In genomic region chr6:25041676-25042598, GRCh38 we compare ENCODE assay signal across 9 cellular contexts.
DNase-seq lines count a peak whose midpoint lies in the region; ATAC-seq and FAIRE-seq lines count a peak whose summit lies in the region.
"Had no signal": no experiment of that assay in that cellular context is flagged by ENCODE, and none has a peak within 500 bp of the region (broad histone marks: within the 10 kb centered on the region; RNA-seq: fewer than 3 reads in every experiment).

No MANE protein-coding gene starts in this region.

- no peak for FAIRE-seq in frontal cortex (lab: Jason Lieb, UNC)
- FAIRE-seq: A549 had no signal

- no peaks in the 10 kb centered on the region for H3K9me3 Mint-ChIP-seq in activated CD4-positive, alpha-beta T cell treated with anti-CD3 and anti-CD28 coated beads for 36 hours (ENCODE audit: low read depth)
- H3K9me3 Mint-ChIP-seq in activated naive CD8-positive, alpha-beta T cell treated with anti-CD3 and anti-CD28 coated beads, Interleukin-2, amount 50 U/mL, for 24 hours = no peaks in the 10 kb centered on the region
- no peaks in the 10 kb centered on the region for H3K9me3 Mint-ChIP-seq in stimulated activated memory B cell treated with anti-CD40 and anti-IgM and Interleukin-4, amounts not matched to agents 10 μg/mL and 1 μg/mL and 100 μg/mL, for 72 hours

- intact Hi-C loops in activated CD4-positive, alpha-beta T cell treated with anti-CD3 and anti-CD28 coated beads for 36 hours (cut with DNase I, micrococcal nuclease) = loop anchor here (1.0 kb wide), 4 partner anchors 8 to 159 kb away; no protein-coding TSS in a partner anchor

- ATAC-seq in activated CD4-positive, alpha-beta T cell treated with anti-CD3 and anti-CD28 coated beads for 36 hours = peak; percentile 60
- no peak for ATAC-seq in activated naive CD8-positive, alpha-beta T cell treated with anti-CD3 and anti-CD28 coated beads, Interleukin-2, amount 50 U/mL, for 24 hours
- peak; percentile 83 for ATAC-seq in stimulated activated memory B cell treated with anti-CD40 and anti-IgM and Interleukin-4, amounts not matched to agents 10 μg/mL and 1 μg/mL and 100 μg/mL, for 72 hours
- ATAC-seq: A549 had no signal

- peaks cover 68% of the 10 kb centered on the region for H3K4me1 Mint-ChIP-seq in activated CD4-positive, alpha-beta T cell treated with anti-CD3 and anti-CD28 coated beads for 36 hours
- H3K4me1 Mint-ChIP-seq in activated naive CD8-positive, alpha-beta T cell treated with anti-CD3 and anti-CD28 coated beads, Interleukin-2, amount 50 U/mL, for 24 hours = peaks cover 60% of the 10 kb centered on the region
- peaks cover 84% of the 10 kb centered on the region for H3K4me1 Mint-ChIP-seq in stimulated activated memory B cell treated with anti-CD40 and anti-IgM and Interleukin-4, amounts not matched to agents 10 μg/mL and 1 μg/mL and 100 μg/mL, for 72 hours

- peak overlapping the region; percentile 98 for H3K27ac Mint-ChIP-seq in activated CD4-positive, alpha-beta T cell treated with anti-CD3 and anti-CD28 coated beads for 36 hours
- H3K27ac Mint-ChIP-seq in activated naive CD8-positive, alpha-beta T cell treated with anti-CD3 and anti-CD28 coated beads, Interleukin-2, amount 50 U/mL, for 24 hours = peak overlapping the region; percentile 94
- peak overlapping the region; percentile 99 for H3K27ac Mint-ChIP-seq in stimulated activated memory B cell treated with anti-CD40 and anti-IgM and Interleukin-4, amounts not matched to agents 10 μg/mL and 1 μg/mL and 100 μg/mL, for 72 hours

- H3K36me3 Mint-ChIP-seq in activated CD4-positive, alpha-beta T cell treated with anti-CD3 and anti-CD28 coated beads for 36 hours (ENCODE audit: low read depth) = peaks cover 9% of the 10 kb centered on the region
- peaks cover 6% of the 10 kb centered on the region for H3K36me3 Mint-ChIP-seq in activated naive CD8-positive, alpha-beta T cell treated with anti-CD3 and anti-CD28 coated beads, Interleukin-2, amount 50 U/mL, for 24 hours (ENCODE audit: low read depth)
- H3K36me3 Mint-ChIP-seq in stimulated activated memory B cell treated with anti-CD40 and anti-IgM and Interleukin-4, amounts not matched to agents 10 μg/mL and 1 μg/mL and 100 μg/mL, for 72 hours = no peaks in the 10 kb centered on the region

- H3K4me3 Mint-ChIP-seq in activated CD4-positive, alpha-beta T cell treated with anti-CD3 and anti-CD28 coated beads for 36 hours = peak overlapping the region; percentile 91
- H3K4me3 Mint-ChIP-seq in activated naive CD8-positive, alpha-beta T cell treated with anti-CD3 and anti-CD28 coated beads, Interleukin-2, amount 50 U/mL, for 24 hours = peak overlapping the region; percentile 86
- peak overlapping the region; percentile 93 for H3K4me3 Mint-ChIP-seq in stimulated activated memory B cell treated with anti-CD40 and anti-IgM and Interleukin-4, amounts not matched to agents 10 μg/mL and 1 μg/mL and 100 μg/mL, for 72 hours

- no peaks in the 10 kb centered on the region for H3K27me3 Mint-ChIP-seq in activated CD4-positive, alpha-beta T cell treated with anti-CD3 and anti-CD28 coated beads for 36 hours
- no peaks in the 10 kb centered on the region for H3K27me3 Mint-ChIP-seq in activated naive CD8-positive, alpha-beta T cell treated with anti-CD3 and anti-CD28 coated beads, Interleukin-2, amount 50 U/mL, for 24 hours
- no peaks in the 10 kb centered on the region for H3K27me3 Mint-ChIP-seq in stimulated activated memory B cell treated with anti-CD40 and anti-IgM and Interleukin-4, amounts not matched to agents 10 μg/mL and 1 μg/mL and 100 μg/mL, for 72 hours

- peak; percentile 70 for DNase-seq in activated CD4-positive, alpha-beta T cell treated with anti-CD3 and anti-CD28 coated beads for 36 hours
- no peak for DNase-seq in activated CD4-positive, alpha-beta T cell treated with anti-CD3 and anti-CD28 coated beads for 1 hour
- DNase-seq in NCI-H69 (lab: John Stamatoyannopoulos, UW) (peak; percentile 93), frontal cortex (ENCODE audit: low spot score in 2 of 2) (no peak), NCI-H146 treated with DMSO at 0.1 percent for 48 hours (lab: John Stamatoyannopoulos, UW; ENCODE audit: unreplicated experiment) (no peak), GM19238 (ENCODE audit: insufficient read length, low spot score) (no peak)
- DNase-seq in activated naive CD8-positive, alpha-beta T cell treated with anti-CD3 and anti-CD28 coated beads, Interleukin-2, amount 50 U/mL, for 24 hours = peak; percentile 43

- CTCF ChIA-PET in activated CD4-positive, alpha-beta T cell treated with anti-CD3 and anti-CD28 coated beads for 36 hours (lab: Charles Lee) = interaction anchor here (0.7 to 4.5 kb wide), 11 partner anchors 9 to 197 kb away, joined by 3 to 39 read pairs (median 4); no protein-coding TSS in a partner anchor

- POLR2A ChIA-PET in activated CD4-positive, alpha-beta T cell treated with anti-CD3 and anti-CD28 coated beads for 36 hours (lab: Charles Lee) = no interaction called here

Comparison
In these comparisons a context has a peak if more than half of its experiments do, and no peak if none do; other contexts are left out.
1. DNase-seq: peak in activated CD4-positive, alpha-beta T cell treated with anti-CD3 and anti-CD28 coated beads for 36 hours (single experiment), NCI-H69 (single experiment) and activated naive CD8-positive, alpha-beta T cell treated with anti-CD3 and anti-CD28 coated beads, Interleukin-2, amount 50 U/mL, for 24 hours (single experiment); none in activated CD4-positive, alpha-beta T cell treated with anti-CD3 and anti-CD28 coated beads for 1 hour (single experiment), frontal cortex (0 of 2), NCI-H146 treated with DMSO at 0.1 percent for 48 hours (single experiment) and GM19238 (single experiment).
2. Peak in every context shown above with its lines, with median percentiles within 50 percentile points of each other: H3K27ac Mint-ChIP-seq and H3K4me3 Mint-ChIP-seq.